Comparison of ENCODE assay signal across 12 cellular contexts in genomic region chr1:66214901-66215300, GRCh38.
DNase-seq lines count a peak whose midpoint lies in the region; ATAC-seq and TF ChIP-seq lines count a peak whose summit lies in the region.
"Had no signal": no experiment of that assay in that cellular context is flagged by ENCODE, and none has a peak within 500 bp of the region (broad histone marks: within the 10 kb centered on the region; RNA-seq: fewer than 3 reads in every experiment).

No MANE protein-coding gene starts in this region.

- peaks cover 6 to 10% (median 8%) of the 10 kb centered on the region in 4 donors for H3K4me1 Mint-ChIP-seq in CD4-positive, alpha-beta memory T cell
- H3K4me1 Mint-ChIP-seq in activated T-helper 17 cell treated with anti-CD3 and anti-CD28 coated beads, Interleukin-2, amount 50 U/mL, for 72 hours: peaks cover 12% of the 10 kb centered on the region
- H3K4me1 Mint-ChIP-seq in type B pancreatic cell (ENCODE audit: unreplicated experiment): no peaks in the 10 kb centered on the region

- peaks cover 11% of the 10 kb centered on the region for H3K4me1 ChIP-seq in CD4-positive, alpha-beta memory T cell (ENCODE audit: insufficient read depth, low read length)
- H3K4me1 ChIP-seq in upper lobe of right lung: no peaks in the 10 kb centered on the region
- H3K4me1 ChIP-seq: right atrium auricular region had no signal

- no peaks in the 10 kb centered on the region for H3K27me3 ChIP-seq in CD4-positive, alpha-beta memory T cell (ENCODE audit: insufficient read depth, low read length)
- no peaks in the 10 kb centered on the region for H3K27me3 ChIP-seq in upper lobe of right lung
- H3K27me3 ChIP-seq: right atrium auricular region had no signal

- no peaks in the 10 kb centered on the region for H3K9me3 Mint-ChIP-seq in CD4-positive, alpha-beta memory T cell
- no peaks in the 10 kb centered on the region for H3K9me3 Mint-ChIP-seq in activated T-helper 17 cell treated with anti-CD3 and anti-CD28 coated beads, Interleukin-2, amount 50 U/mL, for 72 hours
- H3K9me3 Mint-ChIP-seq in type B pancreatic cell: peaks cover 5% of the 10 kb centered on the region
- H3K9me3 Mint-ChIP-seq: HFFc6 had no signal

- H3K4me3 Mint-ChIP-seq in CD4-positive, alpha-beta memory T cell: peak overlapping the region in 2 of 8 donors; percentile 1 to 37
- H3K4me3 Mint-ChIP-seq in activated T-helper 17 cell treated with anti-CD3 and anti-CD28 coated beads, Interleukin-2, amount 50 U/mL, for 72 hours: no peak overlapping the region
- no peak overlapping the region for H3K4me3 Mint-ChIP-seq in type B pancreatic cell
- H3K4me3 Mint-ChIP-seq: HFFc6 had no signal

- H3K36me3 ChIP-seq in CD4-positive, alpha-beta memory T cell (ENCODE audit: insufficient read depth, low read length): no peaks in the 10 kb centered on the region
- no peaks in the 10 kb centered on the region for H3K36me3 ChIP-seq in upper lobe of right lung
- H3K36me3 ChIP-seq: right atrium auricular region had no signal

- peaks cover 2 to 6% of the 10 kb centered on the region in 2 donors for H3K27me3 Mint-ChIP-seq in CD4-positive, alpha-beta memory T cell
- no peaks in the 10 kb centered on the region for H3K27me3 Mint-ChIP-seq in activated T-helper 17 cell treated with anti-CD3 and anti-CD28 coated beads, Interleukin-2, amount 50 U/mL, for 72 hours
- no peaks in the 10 kb centered on the region for H3K27me3 Mint-ChIP-seq in type B pancreatic cell

- POLR2A ChIA-PET in CD4-positive, alpha-beta memory T cell (lab: Charles Lee; ENCODE audit: partially characterized antibody): no interaction called here

- TF ChIP-seq CTCF in upper lobe of right lung (IDR thresholded peaks at IDR 0.05) (no peak), type B pancreatic cell (conservative IDR thresholded peaks at IDR 0.05) (no peak)

- H3K27ac ChIP-seq in CD4-positive, alpha-beta memory T cell (ENCODE audit: low read depth, low read length): no peak overlapping the region
- no peak overlapping the region for H3K27ac ChIP-seq in upper lobe of right lung
- H3K27ac ChIP-seq: HL-60, right atrium auricular region had no signal

- CTCF ChIA-PET in CD4-positive, alpha-beta memory T cell (lab: Charles Lee; ENCODE audit: partially characterized antibody): interaction anchor here (1.1 to 1.5 kb wide), 2 partner anchors 28 to 256 kb away, joined by 3 to 8 read pairs; no protein-coding TSS in a partner anchor

- ATAC-seq in GM18519 (IDR thresholded peaks at IDR 0.05; ENCODE audit: low FRiP score, unreplicated experiment) (peak; percentile 77), HG02981 (IDR thresholded peaks at IDR 0.05; ENCODE audit: unreplicated experiment) (peak; percentile 47), upper lobe of right lung (no peak), HG02759 (IDR thresholded peaks at IDR 0.05; ENCODE audit: unreplicated experiment) (no peak)
- peak; percentile 87 for ATAC-seq in activated T-helper 17 cell treated with anti-CD3 and anti-CD28 coated beads, Interleukin-2, amount 50 U/mL, for 72 hours (replicated peaks)

- H3K9me3 ChIP-seq in CD4-positive, alpha-beta memory T cell (ENCODE audit: control insufficient read depth in 1 of 2, low read length in 2 of 2): no peaks in the 10 kb centered on the region
- no peaks in the 10 kb centered on the region for H3K9me3 ChIP-seq in upper lobe of right lung
- H3K9me3 ChIP-seq: right atrium auricular region had no signal

- H3K27ac Mint-ChIP-seq in CD4-positive, alpha-beta memory T cell: peak overlapping the region in 6 of 7 donors; percentile 4 to 37 (median 18)
- peak overlapping the region; percentile 18 for H3K27ac Mint-ChIP-seq in activated T-helper 17 cell treated with anti-CD3 and anti-CD28 coated beads, Interleukin-2, amount 50 U/mL, for 72 hours
- H3K27ac Mint-ChIP-seq in type B pancreatic cell: no peak overlapping the region
- H3K27ac Mint-ChIP-seq: HFFc6 had no signal

- no peak overlapping the region for H3K4me3 ChIP-seq in CD4-positive, alpha-beta memory T cell (ENCODE audit: low read length in 2 of 2)
- no peak overlapping the region for H3K4me3 ChIP-seq in upper lobe of right lung
- H3K4me3 ChIP-seq: right atrium auricular region had no signal

- DNase-seq in CD4-positive, alpha-beta memory T cell: peak; percentile 23 to 80 (median 45)
- no peak for DNase-seq in upper lobe of right lung
- no peak for DNase-seq in type B pancreatic cell (ENCODE audit: extremely low spot score, unreplicated experiment)
- no peak for DNase-seq in OCI-M2 (lab: John Stamatoyannopoulos, UW; ENCODE audit: unreplicated experiment)
- DNase-seq: glutamatergic neuron, HFFc6 had no signal

- no peaks in the 10 kb centered on the region for H3K36me3 Mint-ChIP-seq in CD4-positive, alpha-beta memory T cell
- H3K36me3 Mint-ChIP-seq in activated T-helper 17 cell treated with anti-CD3 and anti-CD28 coated beads, Interleukin-2, amount 50 U/mL, for 72 hours (ENCODE audit: low read depth): no peaks in the 10 kb centered on the region
- no peaks in the 10 kb centered on the region for H3K36me3 Mint-ChIP-seq in type B pancreatic cell

- intact Hi-C loops in CD4-positive, alpha-beta memory T cell (cut with micrococcal nuclease): no loop called here
- intact Hi-C loops in upper lobe of right lung (cut with DNase I): no loop called here

Comparison
In these comparisons a context has a peak if more than half of its experiments do, and no peak if none do; other contexts are left out.
1. DNase-seq: peak in CD4-positive, alpha-beta memory T cell (5 of 5); none in upper lobe of right lung (single experiment), type B pancreatic cell (single experiment) and OCI-M2 (single experiment).
2. ATAC-seq: peak in GM18519 (single experiment), HG02981 (single experiment) and activated T-helper 17 cell treated with anti-CD3 and anti-CD28 coated beads, Interleukin-2, amount 50 U/mL, for 72 hours (single experiment); none in upper lobe of right lung (single experiment) and HG02759 (single experiment).